Comparison of ENCODE assay signal across 10 cellular contexts in the genomic region with DNA sequence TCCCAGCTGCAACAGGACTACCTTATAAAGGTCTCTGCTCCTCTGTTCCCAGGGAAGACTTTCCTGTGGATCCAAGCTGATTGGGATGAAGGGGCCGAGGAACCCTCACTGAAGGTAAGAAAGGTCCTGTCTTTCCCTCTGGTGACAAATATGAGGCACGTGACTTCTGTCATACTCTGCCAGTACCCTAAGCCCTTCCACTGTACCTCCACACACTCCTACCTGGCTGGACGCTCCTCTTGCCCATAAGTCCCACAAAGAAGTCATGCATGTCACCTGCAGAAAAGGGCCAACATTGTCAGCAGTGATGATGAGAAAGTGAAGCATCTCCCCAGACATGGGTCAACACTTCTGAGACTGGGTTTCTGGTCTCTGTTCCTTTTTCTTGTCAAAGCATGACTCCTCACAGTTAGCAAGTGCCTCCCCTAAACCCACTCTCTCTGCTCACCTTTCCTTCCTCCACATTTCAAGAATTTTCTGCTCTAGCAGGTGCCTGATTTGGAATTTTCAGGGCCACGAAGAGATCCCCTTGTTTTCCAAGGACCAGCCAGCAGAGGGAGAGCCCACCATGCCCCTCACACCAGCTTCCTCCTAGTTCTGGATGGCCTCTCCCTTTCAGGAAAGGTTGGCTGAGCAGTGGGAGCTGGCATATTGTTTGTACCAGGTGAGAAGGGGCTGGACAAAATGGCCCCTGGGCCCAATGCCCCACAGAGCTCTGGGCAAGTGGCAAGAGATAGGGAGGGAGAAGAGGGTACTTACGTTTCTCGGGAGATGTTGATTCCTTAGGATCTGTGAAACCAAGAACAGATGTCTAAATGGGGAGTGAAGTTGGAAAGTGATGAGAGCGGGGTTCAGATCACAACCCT. TPM values are rescaled to one million over a fixed set of nuclear protein-coding genes. Genes with fewer than 3 reads are reported as not detected.
DNase-seq lines count a peak whose midpoint lies in the region; ATAC-seq and TF ChIP-seq lines count a peak whose summit lies in the region.
"Had no signal": no experiment of that assay in that cellular context is flagged by ENCODE, and none has a peak within 500 bp of the region (broad histone marks: within the 10 kb centered on the region; RNA-seq: fewer than 3 reads in every experiment).

No MANE protein-coding gene starts in this region.

- CTCF ChIA-PET in activated naive CD4-positive, alpha-beta T cell treated with anti-CD3 and anti-CD28 coated beads for 36 hours (lab: Charles Lee) = interaction anchor here (1.3 to 14.0 kb wide), 5 partner anchors 11 to 259 kb away, joined by 3 to 271 read pairs (median 3); a partner anchor contains a TSS
- CTCF ChIA-PET in IMR-90 (lab: Yijun Ruan, JAX) = interaction anchor here (0.6 kb wide), 1 partner anchor 48 kb away, joined by 10 read pairs; no protein-coding TSS in a partner anchor

- TF ChIP-seq CTCF in IMR-90 (conservative IDR thresholded peaks at IDR 0.05; ENCODE audit: low read depth, low read length) = no peak

- H3K4me1 Mint-ChIP-seq in activated naive CD4-positive, alpha-beta T cell treated with anti-CD3 and anti-CD28 coated beads for 36 hours (ENCODE audit: low read depth) = peaks cover 50% of the 10 kb centered on the region
- H3K4me1 Mint-ChIP-seq in stimulated activated memory B cell treated with anti-CD40 and anti-IgM and Interleukin-4, amounts not matched to agents 10 μg/mL and 1 μg/mL and 100 μg/mL, for 72 hours = peaks cover 20% of the 10 kb centered on the region

- no peaks in the 10 kb centered on the region for H4K20me1 ChIP-seq in IMR-90 (ENCODE audit: insufficient read depth, low read length)

- dilution Hi-C loops in IMR-90 (cut with HindIII; ENCODE audit: low sequenced_read_pairs, unreplicated experiment) = no loop called here

- in situ Hi-C loops in IMR-90 (cut with MboI; ENCODE audit: low sequenced_read_pairs) = no loop called here

- H3K27ac Mint-ChIP-seq in activated naive CD4-positive, alpha-beta T cell treated with anti-CD3 and anti-CD28 coated beads for 36 hours = peak overlapping the region; percentile 0
- H3K27ac Mint-ChIP-seq in stimulated activated memory B cell treated with anti-CD40 and anti-IgM and Interleukin-4, amounts not matched to agents 10 μg/mL and 1 μg/mL and 100 μg/mL, for 72 hours = peak overlapping the region; percentile 21

- H3K9ac ChIP-seq in IMR-90 (ENCODE audit: low read depth, low read length) = no peak overlapping the region

- BruUV-seq in IMR-90 (replicated peaks; lab: Mats Ljungman, UMichigan) = no TSS peak

- H2BK120ac ChIP-seq in IMR-90 (ENCODE audit: low read depth, low read length) = no peak overlapping the region

- H3K4me3 ChIP-seq in IMR-90 (ENCODE audit: insufficient read depth, low read depth, low read length) = no peak overlapping the region

- H3K9me3 ChIP-seq in IMR-90 (ENCODE audit: control insufficient read depth, insufficient read depth, low read length) = no peaks in the 10 kb centered on the region

- no peak for TF ChIP-seq POLR2A in IMR-90 (IDR thresholded peaks at IDR 0.05; ENCODE audit: low read depth, low read length)

- H3K9me1 ChIP-seq in IMR-90 (ENCODE audit: insufficient read depth, low read length) = no peaks in the 10 kb centered on the region

- H2BK5ac ChIP-seq in IMR-90 (ENCODE audit: low read depth, low read length, poor library complexity, severe bottlenecking) = no peak overlapping the region

- POLR2A ChIA-PET in IMR-90 (lab: Charles Lee; ENCODE audit: unreplicated experiment) = no interaction called here

- no peak overlapping the region for H3K4ac ChIP-seq in IMR-90 (ENCODE audit: low read depth, low read length)

- peaks cover 41% of the 10 kb centered on the region for H3K27me3 ChIP-seq in IMR-90 (ENCODE audit: control insufficient read depth, insufficient read depth, low read length)

- H3K36me3 Mint-ChIP-seq in activated naive CD4-positive, alpha-beta T cell treated with anti-CD3 and anti-CD28 coated beads for 36 hours (ENCODE audit: low read depth) = no peaks in the 10 kb centered on the region
- no peaks in the 10 kb centered on the region for H3K36me3 Mint-ChIP-seq in stimulated activated memory B cell treated with anti-CD40 and anti-IgM and Interleukin-4, amounts not matched to agents 10 μg/mL and 1 μg/mL and 100 μg/mL, for 72 hours

- H3K36me3 ChIP-seq in IMR-90 (ENCODE audit: control insufficient read depth, insufficient read depth, low read length) = no peaks in the 10 kb centered on the region

- no peak overlapping the region for H3K14ac ChIP-seq in IMR-90 (replicated peaks; ENCODE audit: low read depth, low read length)

- H3K4me2 ChIP-seq in IMR-90 (ENCODE audit: low read depth, low read length) = no peak overlapping the region

- no peak overlapping the region for H3K18ac ChIP-seq in IMR-90 (ENCODE audit: low read depth, low read length)

- no peaks in the 10 kb centered on the region for H3K27me3 Mint-ChIP-seq in activated naive CD4-positive, alpha-beta T cell treated with anti-CD3 and anti-CD28 coated beads for 36 hours (ENCODE audit: low read depth)
- no peaks in the 10 kb centered on the region for H3K27me3 Mint-ChIP-seq in stimulated activated memory B cell treated with anti-CD40 and anti-IgM and Interleukin-4, amounts not matched to agents 10 μg/mL and 1 μg/mL and 100 μg/mL, for 72 hours

- no peak overlapping the region for H2BK15ac ChIP-seq in IMR-90 (ENCODE audit: low read depth, low read length)

- DNase-seq in activated naive CD4-positive, alpha-beta T cell treated with anti-CD3 and anti-CD28 coated beads for 36 hours = no peak
- no peak for DNase-seq in activated naive CD4-positive, alpha-beta T cell (lab: John Stamatoyannopoulos, UW)
- no peak for DNase-seq in IMR-90
- no peak for DNase-seq in LoVo (ENCODE audit: low spot score)
- DNase-seq in retina = no peak
- DNase-seq in AG08395 (ENCODE audit: low spot score) = no peak
- DNase-seq: SHP77 had no signal

- no peak overlapping the region for H4K91ac ChIP-seq in IMR-90 (ENCODE audit: insufficient read depth, low read depth, low read length)

- no peaks in the 10 kb centered on the region for H3K9me3 Mint-ChIP-seq in activated naive CD4-positive, alpha-beta T cell treated with anti-CD3 and anti-CD28 coated beads for 36 hours
- no peaks in the 10 kb centered on the region for H3K9me3 Mint-ChIP-seq in stimulated activated memory B cell treated with anti-CD40 and anti-IgM and Interleukin-4, amounts not matched to agents 10 μg/mL and 1 μg/mL and 100 μg/mL, for 72 hours

- no CpG with 5 or more reads among the region's 7 CpGs for WGBS in IMR-90 (ENCODE audit: extremely low coverage in 2 of 2, insufficient read length in 1 of 2), 2 experiments

- no peak for TF ChIP-seq RAD21 in IMR-90 (IDR thresholded peaks at IDR 0.05; ENCODE audit: low read length)

- H4K5ac ChIP-seq in IMR-90 (ENCODE audit: low read depth, low read length) = no peak overlapping the region

- intact Hi-C loops in activated naive CD4-positive, alpha-beta T cell treated with anti-CD3 and anti-CD28 coated beads for 36 hours (cut with micrococcal nuclease) = no loop called here
- intact Hi-C loops in IMR-90 (cut with micrococcal nuclease) = no loop called here

- H2AK5ac ChIP-seq in IMR-90 (ENCODE audit: low read depth, low read length) = no peak overlapping the region

- H3K27ac ChIP-seq in IMR-90 (ENCODE audit: insufficient read depth, low read length) = no peak overlapping the region

- no peak overlapping the region for H4K8ac ChIP-seq in IMR-90 (ENCODE audit: low read depth in 2 of 2, low read length in 2 of 2)

- peak overlapping the region; percentile 1 for H2AFZ ChIP-seq in IMR-90 (replicated peaks; ENCODE audit: low read length, poor library complexity)

- no peak overlapping the region for H3K23ac ChIP-seq in IMR-90 (ENCODE audit: low read depth, low read length)

- H2AK9ac ChIP-seq in IMR-90 (replicated peaks; ENCODE audit: low read depth, low read length, poor library complexity) = no peak overlapping the region

- H3K4me3 Mint-ChIP-seq in activated naive CD4-positive, alpha-beta T cell treated with anti-CD3 and anti-CD28 coated beads for 36 hours = no peak overlapping the region
- no peak overlapping the region for H3K4me3 Mint-ChIP-seq in stimulated activated memory B cell treated with anti-CD40 and anti-IgM and Interleukin-4, amounts not matched to agents 10 μg/mL and 1 μg/mL and 100 μg/mL, for 72 hours

- peak; percentile 67 for ATAC-seq in GM21786 (IDR thresholded peaks at IDR 0.05; ENCODE audit: unreplicated experiment)
- no peak for ATAC-seq in IMR-90 (ENCODE audit: low read depth)
- ATAC-seq in stimulated activated memory B cell treated with anti-CD40 and anti-IgM and Interleukin-4, amounts not matched to agents 10 μg/mL and 1 μg/mL and 100 μg/mL, for 72 hours = peak; percentile 92

- no peak overlapping the region for H2BK20ac ChIP-seq in IMR-90 (ENCODE audit: low read depth, low read length)

- H3K4me1 ChIP-seq in IMR-90 (ENCODE audit: control insufficient read depth, insufficient read depth, low read length) = peaks cover 6% of the 10 kb centered on the region

- no peak overlapping the region for H3K56ac ChIP-seq in IMR-90 (ENCODE audit: extremely low read depth, insufficient read depth, low read length)

- no peaks in the 10 kb centered on the region for H3K79me1 ChIP-seq in IMR-90 (ENCODE audit: low read depth in 1 of 2, low read length in 2 of 2)

RNA-seq across cellular contexts. Expression of a gene that starts 3.5 kb away (rescaled TPM):
- total RNA-seq in activated naive CD4-positive, alpha-beta T cell treated with anti-CD3 and anti-CD28 coated beads for 36 hours = under 1 TPM in 1 of 2 experiments, not detected in 1; 0.48 TPM
- total RNA-seq in IMR-90 (2012; rRNA removed) = not detected in 2 replicates
- polyA plus RNA-seq in IMR-90 (2012; rRNA removed) = 0.94 and 1.4 TPM in 2 replicates
- 1.6 and 2.0 TPM in 2 replicates for polyA plus RNA-seq in IMR-90 (2012; cell fraction: cytosol; rRNA removed)
- 0.33 and 1.3 TPM in 2 replicates for polyA plus RNA-seq in IMR-90 (2012; cell fraction: nucleus; rRNA removed; ENCODE audit: low replicate concordance)

RNA-seq across cellular contexts. Expression of a gene that starts 6.5 kb away (rescaled TPM):
- 1 to 10 TPM; 5.1 to 5.5 TPM for total RNA-seq in activated naive CD4-positive, alpha-beta T cell treated with anti-CD3 and anti-CD28 coated beads for 36 hours
- 5.2 and 5.3 TPM in 2 replicates for total RNA-seq in IMR-90 (2012; rRNA removed)
- polyA plus RNA-seq in IMR-90 (2012; rRNA removed) = 3.6 and 4.0 TPM in 2 replicates
- polyA plus RNA-seq in IMR-90 (2012; cell fraction: cytosol; rRNA removed) = 1.7 and 2.0 TPM in 2 replicates
- 2.0 and 3.8 TPM in 2 replicates for polyA plus RNA-seq in IMR-90 (2012; cell fraction: nucleus; rRNA removed; ENCODE audit: low replicate concordance)

RNA-seq across cellular contexts. Expression of a gene that starts 37.1 kb away (rescaled TPM):
- total RNA-seq in activated naive CD4-positive, alpha-beta T cell treated with anti-CD3 and anti-CD28 coated beads for 36 hours = 1 to 10 TPM; 1.4 to 1.5 TPM
- total RNA-seq in IMR-90 (2012; rRNA removed) = under 0.01 TPM in 1 of 2 replicates, not detected in the other
- polyA plus RNA-seq in IMR-90 (2012; rRNA removed) = not detected in 2 replicates
- not detected in 2 replicates for polyA plus RNA-seq in IMR-90 (2012; cell fraction: cytosol; rRNA removed)
- polyA plus RNA-seq in IMR-90 (2012; cell fraction: nucleus; rRNA removed; ENCODE audit: low replicate concordance) = 0.14 and 0.17 TPM in 2 replicates
- polyA plus RNA-seq: neural cell had no signal

RNA-seq across cellular contexts. Expression of a gene that starts 55.4 kb away (rescaled TPM):
- total RNA-seq in activated naive CD4-positive, alpha-beta T cell treated with anti-CD3 and anti-CD28 coated beads for 36 hours = under 1 TPM; 0.54 to 0.69 TPM
- total RNA-seq in IMR-90 (2012; rRNA removed) = not detected in 2 replicates
- polyA plus RNA-seq in IMR-90 (2012; rRNA removed) = not detected in 2 replicates
- polyA plus RNA-seq in IMR-90 (2012; cell fraction: cytosol; rRNA removed) = 0.01 TPM in 1 of 2 replicates, not detected in the other
- polyA plus RNA-seq in IMR-90 (2012; cell fraction: nucleus; rRNA removed; ENCODE audit: low replicate concordance) = 0.21 and 0.56 TPM in 2 replicates
